ENCODE assay signal across 1 cellular context in genomic region chr11:78069465-78069864, GRCh38.
TF ChIP-seq lines count a peak whose summit lies in the region.

No MANE protein-coding gene starts in this region.

TF ChIP-seq in endothelial cell of umbilical vein, 7 proteins besides CTCF, POLR2A, EP300 and RAD21:
- TF ChIP-seq FOS (IDR thresholded peaks at IDR 0.05; ENCODE audit: borderline replicate concordance, insufficient read depth, low read length) (no peak), EZH2 (IDR thresholded peaks at IDR 0.05; ENCODE audit: borderline replicate concordance, low read depth, low read length, severe bottlenecking) (no peak), GATA2 (IDR thresholded peaks at IDR 0.05; ENCODE audit: insufficient read depth, insufficient read length, low read depth, low read length) (no peak), POLR2AphosphoS5 (IDR thresholded peaks at IDR 0.05; ENCODE audit: insufficient read depth, low read depth, low read length) (no peak), JUN (IDR thresholded peaks at IDR 0.05; ENCODE audit: borderline replicate concordance, insufficient read depth, insufficient read length, low read depth) (no peak), MAX (IDR thresholded peaks at IDR 0.05; ENCODE audit: insufficient read depth, insufficient read length) (no peak), MYC (IDR thresholded peaks at IDR 0.05; ENCODE audit: low read depth, low read length) (no peak)
TF ChIP-seq in endothelial cell of umbilical vein: peak in this region for 0.
